Comparison of ENCODE assay signal across 8 cellular contexts in genomic region chr2:168455692-168456525, GRCh38. TPM values are rescaled to one million over a fixed set of nuclear protein-coding genes. Genes with fewer than 3 reads are reported as not detected.
DNase-seq lines count a peak whose midpoint lies in the region; ATAC-seq and TF ChIP-seq lines count a peak whose summit lies in the region.

Gene CERS6 (plus strand): TSS chr2:168456272. CDS start chr2:168456449, 177 bp downstream.

- DNase-seq in Caki2 (ENCODE audit: low read depth) (peak; percentile 95), GM20000 (ENCODE audit: low spot score) (peak; percentile 97), HS-27A (ENCODE audit: low read depth) (peak; percentile 46), esophagus muscularis mucosa (ENCODE audit: extremely low spot score) (peak; percentile 98)
- DNase-seq in activated T-cell treated with anti-CD3 and anti-CD28 coated beads, Interleukin-2, amount 50 U/mL, for 4 hours = peak; percentile 79
- peak; percentile 55 to 60 for DNase-seq in stimulated activated CD8-positive, alpha-beta memory T cell treated with anti-CD3 and anti-CD28 coated beads, Interleukin-7, amount 100 ng/mL, for 1 hour (ENCODE audit: low read depth in 2 of 2)

- peaks cover 20% of the 10 kb centered on the region for H4K20me1 ChIP-seq in OCI-LY3 (ENCODE audit: insufficient read depth, low read length)

- peaks cover 20% of the 10 kb centered on the region for H3K4me1 ChIP-seq in OCI-LY3 (ENCODE audit: low read length)
- peaks cover 12 to 36% (median 31%) of the 10 kb centered on the region in 4 donors for H3K4me1 ChIP-seq in esophagus muscularis mucosa
- peaks cover 0 to 15% of the 10 kb centered on the region in 2 donors for H3K4me1 ChIP-seq in muscle layer of duodenum (ENCODE audit: control insufficient read depth in 1 of 2, insufficient read depth in 2 of 2, low read length in 2 of 2)

- H3K36me3 ChIP-seq in OCI-LY3 (replicated peaks; ENCODE audit: low read depth, low read length) (no peaks in the 10 kb centered on the region), esophagus muscularis mucosa (no peaks in the 10 kb centered on the region), muscle layer of duodenum (ENCODE audit: control insufficient read depth in 1 of 2, insufficient read depth in 2 of 2, low read length in 2 of 2) (no peaks in the 10 kb centered on the region)

- H3K27ac ChIP-seq in OCI-LY3 (ENCODE audit: low read length) = peak within 1 kb of the TSS; percentile 43
- H3K27ac ChIP-seq in esophagus muscularis mucosa (replicated peaks in 1 of 4) = peak within 1 kb of the TSS; percentile 81 to 90 (median 88)
- peak within 1 kb of the TSS; percentile 67 for H3K27ac ChIP-seq in muscle layer of duodenum (ENCODE audit: low read length)

- intact Hi-C loops in esophagus muscularis mucosa (cut with DNase I) = loop anchor here (5.0 to 10.0 kb wide), 4 partner anchors 71 to 299 kb away; no protein-coding TSS in a partner anchor

- no peaks in the 10 kb centered on the region for H3K27me3 ChIP-seq in OCI-LY3 (ENCODE audit: low read depth, low read length)
- no peaks in the 10 kb centered on the region for H3K27me3 ChIP-seq in esophagus muscularis mucosa
- H3K27me3 ChIP-seq in muscle layer of duodenum (ENCODE audit: low read depth, low read length) = no peaks in the 10 kb centered on the region

- peaks cover 39% of the 10 kb centered on the region for H3K79me2 ChIP-seq in OCI-LY3 (ENCODE audit: low read length)

- TF ChIP-seq CTCF in GM20000 (IDR thresholded peaks at IDR 0.05; ENCODE audit: extremely low read depth, missing control alignments) = no peak
- TF ChIP-seq CTCF in OCI-LY3 (IDR thresholded peaks at IDR 0.05; ENCODE audit: low read depth, low read length) = no peak
- peak in 2 of 3 experiments; percentile 3 to 12 for TF ChIP-seq CTCF in esophagus muscularis mucosa (IDR thresholded peaks at IDR 0.05)

- H3K4me3 ChIP-seq in OCI-LY3 (ENCODE audit: low read length) (peak within 1 kb of the TSS; percentile 88), esophagus muscularis mucosa (peak within 1 kb of the TSS; percentile 77 to 99 (median 79)), muscle layer of duodenum (ENCODE audit: low read depth in 1 of 2, low read length in 2 of 2) (peak within 1 kb of the TSS; percentile 87 to 99)

- peak; percentile 74 for TF ChIP-seq POLR2A in esophagus muscularis mucosa (IDR thresholded peaks at IDR 0.05; ENCODE audit: low read depth)

- no peaks in the 10 kb centered on the region for H3K27me3 Mint-ChIP-seq in activated T-cell treated with anti-CD3 and anti-CD28 coated beads, Interleukin-2, amount 50 U/mL, for 4 hours (ENCODE audit: low read depth)

- in situ Hi-C loops in Caki2 (cut with HindIII; ENCODE audit: low pct_unique_long_range_greater_than_20kb, low sequenced_read_pairs) = no loop called here

- H3K36me3 Mint-ChIP-seq in activated T-cell treated with anti-CD3 and anti-CD28 coated beads, Interleukin-2, amount 50 U/mL, for 4 hours (ENCODE audit: insufficient read depth) = no peaks in the 10 kb centered on the region

- H2AFZ ChIP-seq in OCI-LY3 (ENCODE audit: low read depth, low read length) = peak within 1 kb of the TSS; percentile 94

- peak within 1 kb of the TSS; percentile 90 for H3K9ac ChIP-seq in OCI-LY3 (ENCODE audit: low read length)

- H3K9me3 ChIP-seq in OCI-LY3 (ENCODE audit: insufficient read depth, low read length) = no peaks in the 10 kb centered on the region
- H3K9me3 ChIP-seq in esophagus muscularis mucosa = no peaks in the 10 kb centered on the region
- H3K9me3 ChIP-seq in muscle layer of duodenum (ENCODE audit: control insufficient read depth in 1 of 2, low read length in 2 of 2) = no peaks in the 10 kb centered on the region

- 2% methylated on average over 34 of the region's 70 CpGs for WGBS in esophagus muscularis mucosa

- no peaks in the 10 kb centered on the region for H3K9me3 Mint-ChIP-seq in activated T-cell treated with anti-CD3 and anti-CD28 coated beads, Interleukin-2, amount 50 U/mL, for 4 hours

- TF ChIP-seq EP300 in esophagus muscularis mucosa (IDR thresholded peaks at IDR 0.05) = no peak

- H3K4me1 Mint-ChIP-seq in activated T-cell treated with anti-CD3 and anti-CD28 coated beads, Interleukin-2, amount 50 U/mL, for 4 hours (ENCODE audit: low read depth) = peaks cover 41% of the 10 kb centered on the region

- peak; percentile 89 to 93 for ATAC-seq in activated T-cell treated with anti-CD3 and anti-CD28 coated beads, Interleukin-2, amount 50 U/mL, for 4 hours

- peak within 1 kb of the TSS; percentile 85 for H3K4me3 Mint-ChIP-seq in activated T-cell treated with anti-CD3 and anti-CD28 coated beads, Interleukin-2, amount 50 U/mL, for 4 hours

- H3K4me2 ChIP-seq in OCI-LY3 (ENCODE audit: low read length) = peak within 1 kb of the TSS; percentile 98

RNA-seq across cellular contexts. Expression of gene CERS6, which starts in this region (rescaled TPM):
- 7.2 and 7.3 TPM in 2 replicates for total RNA-seq in Caki2 (2014; rRNA removed; shearing (Covaris generic); ENCODE audit: low replicate concordance)
- 10 to 100 TPM; 14.1 to 17.2 (median 16.7) TPM for total RNA-seq in activated T-cell treated with anti-CD3 and anti-CD28 coated beads, Interleukin-2, amount 50 U/mL, for 4 hours
- 10 to 100 TPM; 46.6 to 67.7 (median 53.6) TPM for total RNA-seq in esophagus muscularis mucosa

Comparison
In these comparisons a context has a peak if more than half of its experiments do, and no peak if none do; other contexts are left out.
1. Peak in every context shown above with its lines: DNase-seq, ATAC-seq, H3K4me3 ChIP-seq and H3K27ac ChIP-seq.
2. DNase-seq: peak in every context shown above with its lines; median percentile 98 in esophagus muscularis mucosa; 97 in GM20000; 95 in Caki2; 79 in activated T-cell treated with anti-CD3 and anti-CD28 coated beads, Interleukin-2, amount 50 U/mL, for 4 hours; 58 in stimulated activated CD8-positive, alpha-beta memory T cell treated with anti-CD3 and anti-CD28 coated beads, Interleukin-7, amount 100 ng/mL, for 1 hour; 46 in HS-27A.
3. CTCF ChIP-seq: peak in esophagus muscularis mucosa (2 of 3); none in GM20000 (single experiment) and OCI-LY3 (single experiment).